Comparison of ENCODE assay signal across 9 cellular contexts in genomic region chr17:57407287-57408063, GRCh38.
A peak's percentile ranks its signal among the peaks of the same experiment; 100 is the strongest.
DNase-seq lines count a peak whose midpoint lies in the region; TF ChIP-seq lines count a peak whose summit lies in the region.
"Had no signal": no experiment of that assay in that cellular context is flagged by ENCODE, and none has a peak within 500 bp of the region (broad histone marks: within the 10 kb centered on the region; RNA-seq: fewer than 3 reads in every experiment).

No MANE protein-coding gene starts in this region.

- peak overlapping the region; percentile 24 for H3K27ac ChIP-seq in angular gyrus (ENCODE audit: low read depth, low read length)
- H3K27ac ChIP-seq in coronary artery: no peak overlapping the region
- H3K27ac ChIP-seq: KMS-11 had no signal

- no peaks in the 10 kb centered on the region for H3K27me3 Mint-ChIP-seq in neural crest cell (ENCODE audit: low read depth)

- H3K4me3 ChIP-seq in BE2C (ENCODE audit: low read depth, low read length) (no peak overlapping the region), coronary artery (no peak overlapping the region)

- in situ Hi-C loops in Caki2 (cut with HindIII; ENCODE audit: low pct_unique_long_range_greater_than_20kb, low sequenced_read_pairs): loop anchor here (5.0 kb wide), 1 partner anchor 40 kb away; no protein-coding TSS in a partner anchor

- H3K36me3 ChIP-seq in BE2C: peaks cover 24% of the 10 kb centered on the region

- no peaks in the 10 kb centered on the region for H3K9me3 ChIP-seq in BE2C

- H3K9me3 Mint-ChIP-seq in neural crest cell: no peaks in the 10 kb centered on the region

- H3K27me3 ChIP-seq in BE2C: no peaks in the 10 kb centered on the region

- peak overlapping the region; percentile 98 for H3K27ac Mint-ChIP-seq in neural crest cell (ENCODE audit: unreplicated experiment)

- TF ChIP-seq CTCF in neural crest cell (conservative IDR thresholded peaks at IDR 0.05) (no peak), BE2C (IDR thresholded peaks at IDR 0.05; ENCODE audit: low read depth, low read length) (no peak), coronary artery (IDR thresholded peaks at IDR 0.05) (no peak)

- H3K4me3 Mint-ChIP-seq in neural crest cell: peak overlapping the region; percentile 77

- peaks cover 77% of the 10 kb centered on the region for H3K4me1 Mint-ChIP-seq in neural crest cell

- H3K4me1 ChIP-seq in BE2C: no peaks in the 10 kb centered on the region; the same call in none of the 2 replicates

- peaks cover 2% of the 10 kb centered on the region for H3K36me3 Mint-ChIP-seq in neural crest cell (ENCODE audit: low read depth)

- DNase-seq in Caki2 (ENCODE audit: low read depth) (peak; percentile 80), NCI-H1105 (lab: John Stamatoyannopoulos, UW) (peak; percentile 35), neural crest cell (ENCODE audit: low read depth, low spot score) (peak; percentile 45), BE2C (no peak), coronary artery (ENCODE audit: low spot score) (no peak), globus pallidus (ENCODE audit: low spot score) (no peak), NOMO-1 treated with dmso at 0.1 percent for 144 hours (lab: John Stamatoyannopoulos, UW; ENCODE audit: unreplicated experiment) (no peak)

Comparison
In these comparisons a context has a peak if more than half of its experiments do, and no peak if none do; other contexts are left out.
1. DNase-seq: peak in Caki2 (single experiment), NCI-H1105 (single experiment) and neural crest cell (single experiment); none in BE2C (single experiment), coronary artery (single experiment), globus pallidus (single experiment) and NOMO-1 treated with dmso at 0.1 percent for 144 hours (single experiment).